Comparison of ENCODE assay signal across 14 cellular contexts in genomic region chr1:229388876-229389580, GRCh38. TPM values are rescaled to one million over a fixed set of nuclear protein-coding genes. Genes with fewer than 3 reads are reported as not detected.
DNase-seq lines count a peak whose midpoint lies in the region; ATAC-seq, FAIRE-seq and TF ChIP-seq lines count a peak whose summit lies in the region.
"Had no signal": no experiment of that assay in that cellular context is flagged by ENCODE, and none has a peak within 500 bp of the region (broad histone marks: within the 10 kb centered on the region; RNA-seq: fewer than 3 reads in every experiment).

No MANE protein-coding gene starts in this region.

- no peak overlapping the region for H2AFZ ChIP-seq in osteoblast (ENCODE audit: low read length)

- H3K4me2 ChIP-seq in osteoblast (ENCODE audit: insufficient read depth, low read length): peak overlapping the region; percentile 18

- H3K27me3 ChIP-seq in osteoblast (ENCODE audit: insufficient read depth, low read length): no peaks in the 10 kb centered on the region
- H3K27me3 ChIP-seq: right lobe of liver had no signal

- H3K27ac ChIP-seq in osteoblast (ENCODE audit: low read depth, low read length): no peak overlapping the region
- H3K27ac ChIP-seq: right lobe of liver, uterus had no signal

- no peaks in the 10 kb centered on the region for H4K20me1 ChIP-seq in osteoblast (ENCODE audit: insufficient read depth, low read length)

- TF ChIP-seq CTCF in choroid plexus epithelial cell (conservative IDR thresholded peaks at IDR 0.05; ENCODE audit: low read depth, low read length) (no peak), osteoblast (IDR thresholded peaks at IDR 0.05; ENCODE audit: extremely low read depth, low read depth, low read length) (no peak), D721Med (IDR thresholded peaks at IDR 0.05; ENCODE audit: insufficient read depth, missing control alignments) (no peak)

- H3K4me3 ChIP-seq in choroid plexus epithelial cell (ENCODE audit: low read depth, low read length): no peak overlapping the region
- no peak overlapping the region for H3K4me3 ChIP-seq in osteoblast (ENCODE audit: insufficient read depth, low read length)
- H3K4me3 ChIP-seq: right lobe of liver, uterus had no signal

- no peak for ATAC-seq in HG02588 (IDR thresholded peaks at IDR 0.05; ENCODE audit: unreplicated experiment)
- ATAC-seq in HG03039 (IDR thresholded peaks at IDR 0.05; ENCODE audit: unreplicated experiment): no peak
- ATAC-seq: left ventricle myocardium superior; right lobe of liver; stimulated activated memory B cell treated with anti-CD40 and anti-IgM and Interleukin-4, amounts not matched to agents 10 μg/mL and 1 μg/mL and 100 μg/mL, for 72 hours had no signal

- DNase-seq in ELR (ENCODE audit: low read depth) (peak; percentile 79), NCI-H2171 (lab: John Stamatoyannopoulos, UW) (peak; percentile 17), choroid plexus epithelial cell (ENCODE audit: low read depth) (peak; percentile 72), osteoblast (ENCODE audit: insufficient read length, low spot score, missing footprints) (peak; percentile 87), D721Med (ENCODE audit: insufficient read length, low spot score) (no peak), NCI-H82 (lab: John Stamatoyannopoulos, UW) (no peak)
- DNase-seq: activated naive CD4-positive, alpha-beta T cell; left ventricle myocardium superior; NCI-H1048; right lobe of liver; uterus had no signal

- H3K79me2 ChIP-seq in osteoblast (ENCODE audit: insufficient read depth, low read length): no peaks in the 10 kb centered on the region

- no peak for FAIRE-seq in D721Med (lab: Jason Lieb, UNC)

- H3K9me3 ChIP-seq in osteoblast (ENCODE audit: low read depth, low read length): no peaks in the 10 kb centered on the region
- H3K9me3 ChIP-seq: right lobe of liver, uterus had no signal

- no peaks in the 10 kb centered on the region for H3K36me3 ChIP-seq in osteoblast (ENCODE audit: insufficient read depth, low read length)
- H3K36me3 ChIP-seq: right lobe of liver, uterus had no signal

- peaks cover 9% of the 10 kb centered on the region for H3K4me1 ChIP-seq in osteoblast (ENCODE audit: insufficient read depth, low read length)
- H3K4me1 ChIP-seq: right lobe of liver, uterus had no signal

RNA-seq across cellular contexts. Expression of gene ACTA1, which starts 44.9 kb away (rescaled TPM):
- not detected in 2 replicates for total RNA-seq in osteoblast

RNA-seq across cellular contexts. Expression of gene CCSAP, which starts 46.2 kb away (rescaled TPM):
- total RNA-seq in osteoblast: 9.1 and 9.4 TPM in 2 replicates

Comparison
In these comparisons a context has a peak if more than half of its experiments do, and no peak if none do; other contexts are left out.
1. DNase-seq: peak in ELR (single experiment), NCI-H2171 (single experiment), choroid plexus epithelial cell (single experiment) and osteoblast (single experiment); none in D721Med (single experiment) and NCI-H82 (single experiment).